In the genomic region with DNA sequence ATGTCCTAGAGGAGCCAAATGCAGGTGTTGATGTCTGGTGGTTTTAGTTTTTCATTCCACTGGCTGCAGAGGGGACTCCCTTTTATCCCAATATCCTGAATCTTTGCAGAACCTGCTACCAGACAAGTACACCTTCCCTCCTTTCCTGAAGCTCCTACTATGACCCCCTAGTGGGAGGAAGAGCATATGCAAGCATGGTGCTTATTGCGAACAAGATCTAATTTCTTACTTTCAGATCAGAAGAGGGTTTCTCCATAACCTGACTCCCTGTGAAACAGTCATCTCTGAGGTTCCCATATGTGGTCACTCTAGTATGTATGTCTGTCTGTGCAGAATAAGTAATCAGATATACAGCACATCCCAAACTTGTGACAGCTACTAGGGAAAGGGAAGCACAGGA, we compare ENCODE assay signal across 1 cellular context.
TF ChIP-seq lines count a peak whose summit lies in the region.

No MANE protein-coding gene starts in this region.

TF ChIP-seq in WTC11, 78 proteins besides CTCF, POLR2A, EP300 and RAD21 (continued from another document):
- TF ChIP-seq, protein P1, sequence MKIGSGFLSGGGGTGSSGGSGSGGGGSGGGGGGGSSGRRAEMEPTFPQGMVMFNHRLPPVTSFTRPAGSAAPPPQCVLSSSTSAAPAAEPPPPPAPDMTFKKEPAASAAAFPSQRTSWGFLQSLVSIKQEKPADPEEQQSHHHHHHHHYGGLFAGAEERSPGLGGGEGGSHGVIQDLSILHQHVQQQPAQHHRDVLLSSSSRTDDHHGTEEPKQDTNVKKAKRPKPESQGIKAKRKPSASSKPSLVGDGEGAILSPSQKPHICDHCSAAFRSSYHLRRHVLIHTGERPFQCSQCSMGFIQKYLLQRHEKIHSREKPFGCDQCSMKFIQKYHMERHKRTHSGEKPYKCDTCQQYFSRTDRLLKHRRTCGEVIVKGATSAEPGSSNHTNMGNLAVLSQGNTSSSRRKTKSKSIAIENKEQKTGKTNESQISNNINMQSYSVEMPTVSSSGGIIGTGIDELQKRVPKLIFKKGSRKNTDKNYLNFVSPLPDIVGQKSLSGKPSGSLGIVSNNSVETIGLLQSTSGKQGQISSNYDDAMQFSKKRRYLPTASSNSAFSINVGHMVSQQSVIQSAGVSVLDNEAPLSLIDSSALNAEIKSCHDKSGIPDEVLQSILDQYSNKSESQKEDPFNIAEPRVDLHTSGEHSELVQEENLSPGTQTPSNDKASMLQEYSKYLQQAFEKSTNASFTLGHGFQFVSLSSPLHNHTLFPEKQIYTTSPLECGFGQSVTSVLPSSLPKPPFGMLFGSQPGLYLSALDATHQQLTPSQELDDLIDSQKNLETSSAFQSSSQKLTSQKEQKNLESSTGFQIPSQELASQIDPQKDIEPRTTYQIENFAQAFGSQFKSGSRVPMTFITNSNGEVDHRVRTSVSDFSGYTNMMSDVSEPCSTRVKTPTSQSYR (CRISPR knock-in tag; IDR thresholded peaks at IDR 0.05) = no peak
- TF ChIP-seq EMX1 (CRISPR knock-in tag; IDR thresholded peaks at IDR 0.05) (no peak), MXD4 (CRISPR knock-in tag; IDR thresholded peaks at IDR 0.05; ENCODE audit: borderline replicate concordance) (no peak)
